Comparison of ENCODE assay signal across 2 cellular contexts in genomic region chr2:237218756-237219155, GRCh38.
TF ChIP-seq lines count a peak whose summit lies in the region.

No MANE protein-coding gene starts in this region.

TF ChIP-seq in SK-N-SH, 30 proteins besides CTCF, POLR2A, EP300 and RAD21 (continued from another document):
- TF ChIP-seq, protein P1, sequence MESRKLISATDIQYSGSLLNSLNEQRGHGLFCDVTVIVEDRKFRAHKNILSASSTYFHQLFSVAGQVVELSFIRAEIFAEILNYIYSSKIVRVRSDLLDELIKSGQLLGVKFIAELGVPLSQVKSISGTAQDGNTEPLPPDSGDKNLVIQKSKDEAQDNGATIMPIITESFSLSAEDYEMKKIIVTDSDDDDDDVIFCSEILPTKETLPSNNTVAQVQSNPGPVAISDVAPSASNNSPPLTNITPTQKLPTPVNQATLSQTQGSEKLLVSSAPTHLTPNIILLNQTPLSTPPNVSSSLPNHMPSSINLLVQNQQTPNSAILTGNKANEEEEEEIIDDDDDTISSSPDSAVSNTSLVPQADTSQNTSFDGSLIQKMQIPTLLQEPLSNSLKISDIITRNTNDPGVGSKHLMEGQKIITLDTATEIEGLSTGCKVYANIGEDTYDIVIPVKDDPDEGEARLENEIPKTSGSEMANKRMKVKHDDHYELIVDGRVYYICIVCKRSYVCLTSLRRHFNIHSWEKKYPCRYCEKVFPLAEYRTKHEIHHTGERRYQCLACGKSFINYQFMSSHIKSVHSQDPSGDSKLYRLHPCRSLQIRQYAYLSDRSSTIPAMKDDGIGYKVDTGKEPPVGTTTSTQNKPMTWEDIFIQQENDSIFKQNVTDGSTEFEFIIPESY (IDR thresholded peaks at IDR 0.05; ENCODE audit: borderline replicate concordance, low read depth): no peak

TF ChIP-seq in WTC11, 78 proteins besides CTCF, POLR2A, EP300 and RAD21 (continued from another document):
- TF ChIP-seq, protein P2, sequence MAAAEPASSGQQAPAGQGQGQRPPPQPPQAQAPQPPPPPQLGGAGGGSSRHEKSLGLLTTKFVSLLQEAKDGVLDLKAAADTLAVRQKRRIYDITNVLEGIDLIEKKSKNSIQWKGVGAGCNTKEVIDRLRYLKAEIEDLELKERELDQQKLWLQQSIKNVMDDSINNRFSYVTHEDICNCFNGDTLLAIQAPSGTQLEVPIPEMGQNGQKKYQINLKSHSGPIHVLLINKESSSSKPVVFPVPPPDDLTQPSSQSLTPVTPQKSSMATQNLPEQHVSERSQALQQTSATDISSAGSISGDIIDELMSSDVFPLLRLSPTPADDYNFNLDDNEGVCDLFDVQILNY (CRISPR knock-in tag; IDR thresholded peaks at IDR 0.05): no peak
- TF ChIP-seq, protein P3, sequence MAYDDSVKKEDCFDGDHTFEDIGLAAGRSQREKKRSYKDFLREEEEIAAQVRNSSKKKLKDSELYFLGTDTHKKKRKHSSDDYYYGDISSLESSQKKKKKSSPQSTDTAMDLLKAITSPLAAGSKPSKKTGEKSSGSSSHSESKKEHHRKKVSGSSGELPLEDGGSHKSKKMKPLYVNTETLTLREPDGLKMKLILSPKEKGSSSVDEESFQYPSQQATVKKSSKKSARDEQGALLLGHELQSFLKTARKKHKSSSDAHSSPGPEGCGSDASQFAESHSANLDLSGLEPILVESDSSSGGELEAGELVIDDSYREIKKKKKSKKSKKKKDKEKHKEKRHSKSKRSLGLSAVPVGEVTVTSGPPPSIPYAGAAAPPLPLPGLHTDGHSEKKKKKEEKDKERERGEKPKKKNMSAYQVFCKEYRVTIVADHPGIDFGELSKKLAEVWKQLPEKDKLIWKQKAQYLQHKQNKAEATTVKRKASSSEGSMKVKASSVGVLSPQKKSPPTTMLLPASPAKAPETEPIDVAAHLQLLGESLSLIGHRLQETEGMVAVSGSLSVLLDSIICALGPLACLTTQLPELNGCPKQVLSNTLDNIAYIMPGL (CRISPR knock-in tag; IDR thresholded peaks at IDR 0.05): no peak
TF ChIP-seq in WTC11: peak in this region for 0.
